1 cellular context compared by ENCODE assay signal in the genomic region with DNA sequence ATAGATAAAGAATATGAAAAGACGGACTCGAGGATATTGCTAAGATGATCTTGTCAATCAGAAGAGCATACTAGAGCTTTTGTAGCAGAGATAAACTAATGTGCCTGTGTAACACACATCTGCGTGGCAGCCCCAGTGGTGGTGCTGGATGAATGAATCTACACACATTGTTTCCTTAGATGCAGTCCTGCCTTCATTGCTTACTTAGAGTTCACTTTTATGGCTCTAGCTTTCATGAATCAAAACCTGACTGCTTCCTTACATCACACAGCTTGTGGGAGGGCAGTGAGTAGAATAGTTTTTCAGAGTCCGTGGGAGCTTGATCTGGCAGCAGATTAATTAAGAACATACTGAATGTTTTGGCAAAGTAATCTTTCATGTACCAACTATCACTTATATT.
TF ChIP-seq lines count a peak whose summit lies in the region.

No MANE protein-coding gene starts in this region.

TF ChIP-seq in IMR-90, 13 proteins besides CTCF, POLR2A, EP300 and RAD21 (continued from another document):
- no peak for TF ChIP-seq USF2 (IDR thresholded peaks at IDR 0.05; ENCODE audit: low read depth, low read length)
- TF ChIP-seq BHLHE40 (IDR thresholded peaks at IDR 0.05; ENCODE audit: low read depth, low read length), result no peak
